Comparison of ENCODE assay signal across 30 cellular contexts in the genomic region with DNA sequence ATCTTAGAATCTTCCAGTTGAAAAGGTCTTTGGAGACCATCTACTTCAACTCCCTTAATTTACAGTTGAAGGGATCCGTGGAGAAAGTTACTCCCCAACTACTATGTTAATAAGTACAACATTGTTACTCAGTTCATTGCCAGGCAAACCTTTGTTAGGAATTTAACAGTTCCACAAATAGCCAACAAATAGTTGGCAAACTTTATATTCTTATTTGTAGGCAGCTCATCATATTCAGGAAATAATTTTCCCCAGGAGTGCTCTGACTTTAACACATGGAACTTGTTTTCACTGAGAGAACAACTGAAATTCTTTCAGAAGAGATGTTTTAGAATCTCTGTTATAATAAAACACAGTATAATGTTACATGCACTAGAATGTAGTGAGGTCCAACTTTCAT.
"Had no signal": no experiment of that assay in that cellular context is flagged by ENCODE, and none has a peak within 500 bp of the region (broad histone marks: within the 10 kb centered on the region; RNA-seq: fewer than 3 reads in every experiment).

No MANE protein-coding gene starts in this region.

- H3K9me3 ChIP-seq: heart right ventricle, lower lobe of right lung, ovary, psoas muscle, testis, uterus had no signal

- H3K4me1 ChIP-seq: heart right ventricle, lower lobe of right lung, psoas muscle, testis, uterus had no signal

- DNase-seq: activated CD4-positive, alpha-beta T cell treated with anti-CD3 and anti-CD28 coated beads, Interleukin-2, amount 10 ng/mL, durations not matched to agents 7 days and 5 days; activated CD4-positive, CD25-positive, alpha-beta regulatory T cell treated with anti-CD3 and anti-CD28 coated beads, Interleukin-2, amount 50 U/mL, for 72 hours; activated CD8-positive, alpha-beta memory T cell treated with anti-CD3 and anti-CD28 coated beads, Interleukin-2, amount 10 ng/mL, durations not matched to agents 7 days and 5 days; activated CD8-positive, alpha-beta T cell treated with anti-CD3 and anti-CD28 coated beads for 36 hours; activated gamma-delta T cell treated with Interleukin-2 at 50 U/mL for 16 hours; activated T-cell treated with anti-CD3 and anti-CD28 coated beads for 4 hours; aorta; dermis blood vessel endothelial cell; effector memory CD4-positive, alpha-beta T cell; foreskin fibroblast; heart right ventricle; kidney; lower lobe of right lung; natural killer cell; ovary; psoas muscle; right cardiac atrium; stimulated activated CD4-positive, alpha-beta T cell treated with anti-CD3 and anti-CD28 coated beads, Interleukin-2, amount 100 ng/mL, for 48 hours; stimulated activated CD8-positive, alpha-beta memory T cell treated with anti-CD3 and anti-CD28 coated beads, Interleukin-4, amount 100 ng/mL, for 48 hours; stimulated activated naive B cell treated with anti-CD40 and anti-IgM and Interleukin-4, amounts not matched to agents 10 μg/mL and 1 μg/mL and 100 μg/mL, for 72 hours; T-cell; testis; trophoblast cell; uterus; WERI-Rb-1 had no signal

- H3K4me3 Mint-ChIP-seq: activated CD4-positive, alpha-beta T cell treated with anti-CD3 and anti-CD28 coated beads, Interleukin-2, amount 10 ng/mL, durations not matched to agents 7 days and 5 days; activated CD8-positive, alpha-beta memory T cell treated with anti-CD3 and anti-CD28 coated beads, Interleukin-2, amount 10 ng/mL, durations not matched to agents 7 days and 5 days; activated CD8-positive, alpha-beta T cell treated with anti-CD3 and anti-CD28 coated beads for 36 hours; activated naive CD4-positive, alpha-beta T cell treated with anti-CD3 and anti-CD28 coated beads, Interleukin-2, amount 50 U/mL, for 24 hours; brain; natural killer cell; stimulated activated naive B cell treated with anti-CD40 and anti-IgM and Interleukin-4, amounts not matched to agents 10 μg/mL and 1 μg/mL and 100 μg/mL, for 72 hours; T-cell; T-helper 2 cell treated with Interferon-gamma antibody and Interleukin-4, amounts not matched to agents 5 μg/mL and 100 μg/mL, for 36 hours had no signal

- H3K27me3 Mint-ChIP-seq: activated CD4-positive, alpha-beta T cell treated with anti-CD3 and anti-CD28 coated beads, Interleukin-2, amount 10 ng/mL, durations not matched to agents 7 days and 5 days; activated CD8-positive, alpha-beta memory T cell treated with anti-CD3 and anti-CD28 coated beads, Interleukin-2, amount 10 ng/mL, durations not matched to agents 7 days and 5 days; activated CD8-positive, alpha-beta T cell treated with anti-CD3 and anti-CD28 coated beads for 36 hours; activated naive CD4-positive, alpha-beta T cell treated with anti-CD3 and anti-CD28 coated beads, Interleukin-2, amount 50 U/mL, for 24 hours; brain; stimulated activated naive B cell treated with anti-CD40 and anti-IgM and Interleukin-4, amounts not matched to agents 10 μg/mL and 1 μg/mL and 100 μg/mL, for 72 hours; T-cell had no signal

- H3K36me3 Mint-ChIP-seq: activated CD8-positive, alpha-beta memory T cell treated with anti-CD3 and anti-CD28 coated beads, Interleukin-2, amount 10 ng/mL, durations not matched to agents 7 days and 5 days; activated naive CD4-positive, alpha-beta T cell treated with anti-CD3 and anti-CD28 coated beads, Interleukin-2, amount 50 U/mL, for 24 hours; brain; stimulated activated naive B cell treated with anti-CD40 and anti-IgM and Interleukin-4, amounts not matched to agents 10 μg/mL and 1 μg/mL and 100 μg/mL, for 72 hours; T-cell had no signal

- H3K9me3 Mint-ChIP-seq: stimulated activated naive B cell treated with anti-CD40 and anti-IgM and Interleukin-4, amounts not matched to agents 10 μg/mL and 1 μg/mL and 100 μg/mL, for 72 hours had no signal

- H3K36me3 ChIP-seq: heart right ventricle, lower lobe of right lung, ovary, uterus, WERI-Rb-1 had no signal

- H3K27me3 ChIP-seq: heart right ventricle, ovary, testis, uterus had no signal

- ATAC-seq: activated CD8-positive, alpha-beta memory T cell treated with anti-CD3 and anti-CD28 coated beads, Interleukin-2, amount 10 ng/mL, durations not matched to agents 7 days and 5 days; activated CD8-positive, alpha-beta T cell treated with anti-CD3 and anti-CD28 coated beads for 36 hours; heart right ventricle; left lobe of liver; lower lobe of right lung; natural killer cell; psoas muscle; right cardiac atrium; stimulated activated naive B cell treated with anti-CD40 and anti-IgM and Interleukin-4, amounts not matched to agents 10 μg/mL and 1 μg/mL and 100 μg/mL, for 72 hours; T-cell had no signal

- H3K27ac Mint-ChIP-seq: activated CD4-positive, alpha-beta T cell treated with anti-CD3 and anti-CD28 coated beads, Interleukin-2, amount 10 ng/mL, durations not matched to agents 7 days and 5 days; activated CD8-positive, alpha-beta memory T cell treated with anti-CD3 and anti-CD28 coated beads, Interleukin-2, amount 10 ng/mL, durations not matched to agents 7 days and 5 days; activated CD8-positive, alpha-beta T cell treated with anti-CD3 and anti-CD28 coated beads for 36 hours; activated naive CD4-positive, alpha-beta T cell treated with anti-CD3 and anti-CD28 coated beads, Interleukin-2, amount 50 U/mL, for 24 hours; natural killer cell; stimulated activated naive B cell treated with anti-CD40 and anti-IgM and Interleukin-4, amounts not matched to agents 10 μg/mL and 1 μg/mL and 100 μg/mL, for 72 hours; T-cell; T-helper 2 cell treated with Interferon-gamma antibody and Interleukin-4, amounts not matched to agents 5 μg/mL and 100 μg/mL, for 36 hours had no signal

- H3K4me3 ChIP-seq: heart right ventricle, lower lobe of right lung, ovary, psoas muscle, skin epidermis, testis, uterus had no signal

- H3K27ac ChIP-seq: heart right ventricle, lower lobe of right lung, ovary, psoas muscle, skin epidermis, testis, uterus, WERI-Rb-1 had no signal

- H3K4me1 Mint-ChIP-seq: activated CD4-positive, alpha-beta T cell treated with anti-CD3 and anti-CD28 coated beads, Interleukin-2, amount 10 ng/mL, durations not matched to agents 7 days and 5 days; activated CD8-positive, alpha-beta memory T cell treated with anti-CD3 and anti-CD28 coated beads, Interleukin-2, amount 10 ng/mL, durations not matched to agents 7 days and 5 days; activated naive CD4-positive, alpha-beta T cell treated with anti-CD3 and anti-CD28 coated beads, Interleukin-2, amount 50 U/mL, for 24 hours; natural killer cell; stimulated activated naive B cell treated with anti-CD40 and anti-IgM and Interleukin-4, amounts not matched to agents 10 μg/mL and 1 μg/mL and 100 μg/mL, for 72 hours; T-cell had no signal
